8 cellular contexts compared by ENCODE assay signal in the genomic region with DNA sequence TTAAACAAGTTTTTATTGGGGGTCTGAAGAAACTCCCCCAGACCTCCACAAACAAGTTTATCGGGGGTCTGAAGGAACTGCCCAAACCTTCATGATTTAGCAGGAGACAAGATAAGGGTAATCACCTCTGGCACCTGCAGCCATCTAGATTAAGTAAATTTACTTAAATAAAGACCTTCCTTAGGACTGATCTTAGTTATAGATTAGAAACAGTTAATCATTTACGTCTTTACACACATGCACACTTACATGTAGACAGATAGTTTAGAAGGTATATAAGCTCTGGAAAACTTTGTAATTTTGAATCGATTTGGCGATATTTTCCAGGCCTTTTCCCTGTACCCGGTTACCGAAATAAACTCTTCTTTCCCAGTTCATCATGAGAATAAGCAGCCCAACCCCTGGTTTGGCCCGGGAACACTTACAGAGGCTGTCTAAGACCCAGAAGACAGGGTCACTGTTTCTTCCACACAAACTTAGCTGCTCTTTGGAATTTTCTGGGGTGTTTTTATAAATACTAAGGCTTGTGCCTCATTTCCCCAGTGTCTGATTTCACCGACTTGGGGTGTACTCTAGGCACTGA. TPM values are rescaled to one million over a fixed set of nuclear protein-coding genes. Genes with fewer than 3 reads are reported as not detected.
A peak's percentile ranks its signal among the peaks of the same experiment; 100 is the strongest.
DNase-seq lines count a peak whose midpoint lies in the region; ATAC-seq and TF ChIP-seq lines count a peak whose summit lies in the region.

No MANE protein-coding gene starts in this region.

- H3K79me2 ChIP-seq in H9 (ENCODE audit: insufficient read depth, low read length), result no peaks in the 10 kb centered on the region

- H2BK20ac ChIP-seq in H9 (ENCODE audit: low read depth, low read length, poor library complexity, severe bottlenecking), result no peak overlapping the region

- no CpG with 5 or more reads among the region's 8 CpGs for WGBS in H9 (ENCODE audit: extremely low coverage, insufficient read length, low lambda C conversion rate)

- peaks cover 4% of the 10 kb centered on the region for H3K23me2 ChIP-seq in H9 (ENCODE audit: insufficient read length, low read depth, low read length, poor library complexity, severe bottlenecking)

- H3K14ac ChIP-seq in H9 (ENCODE audit: insufficient read depth, low read length), result no peak overlapping the region

- no peak overlapping the region for H4K91ac ChIP-seq in H9 (ENCODE audit: insufficient read length, low read depth, low read length)

- no peak overlapping the region for H4K8ac ChIP-seq in H9 (replicated peaks; ENCODE audit: insufficient read length, low read depth, low read length)

- H3K9ac ChIP-seq in H9 (ENCODE audit: extremely low read depth, insufficient read length, low read length) (peak overlapping the region; percentile 61), skeletal muscle satellite cell (ENCODE audit: low read depth, low read length) (peak overlapping the region; percentile 66)

- no peak overlapping the region for H3K56ac ChIP-seq in H9 (ENCODE audit: insufficient read length, low read depth, low read length)

- POLR2A ChIA-PET in activated CD8-positive, alpha-beta T cell treated with anti-CD3 and anti-CD28 coated beads for 36 hours (lab: Charles Lee), result interaction anchor here (1.0 to 1.7 kb wide), 2 partner anchors 15 to 883 kb away, joined by 3 to 4 read pairs; no protein-coding TSS in a partner anchor

- H3T11ph ChIP-seq in H9 (ENCODE audit: low read length), result no peak overlapping the region

- H3K4me2 ChIP-seq in H9 (ENCODE audit: insufficient read depth, insufficient read length, low read length) (peak overlapping the region; percentile 75), skeletal muscle satellite cell (ENCODE audit: low read length) (peak overlapping the region; percentile 87)

- TF ChIP-seq CTCF in H9 (conservative IDR thresholded peaks at IDR 0.05), result no peak
- TF ChIP-seq CTCF in activated CD8-positive, alpha-beta T cell treated with anti-CD3 and anti-CD28 coated beads for 36 hours (IDR thresholded peaks at IDR 0.05), result no peak

- no peak overlapping the region for H2BK5ac ChIP-seq in H9 (ENCODE audit: insufficient read length, low read length)

- H3K36me3 ChIP-seq in skeletal muscle satellite cell (ENCODE audit: insufficient read depth, low read length), result no peaks in the 10 kb centered on the region

- H2AFZ ChIP-seq in H9 (ENCODE audit: low read length), result peak overlapping the region; percentile 80

- no peak for ATAC-seq in activated CD8-positive, alpha-beta T cell treated with anti-CD3 and anti-CD28 coated beads for 36 hours
- peak; percentile 5 for ATAC-seq in left ventricle myocardium superior

- no peak overlapping the region for H2BK15ac ChIP-seq in H9 (ENCODE audit: low read depth, low read length)

- H3K9me3 ChIP-seq in H9 (ENCODE audit: control insufficient read depth, low read depth, low read length) (no peaks in the 10 kb centered on the region), skeletal muscle satellite cell (replicated peaks; ENCODE audit: low read length) (peaks cover 5% of the 10 kb centered on the region)

- H3K18ac ChIP-seq in H9 (ENCODE audit: insufficient read length, low read depth, low read length), result peak overlapping the region; percentile 70

- H3K79me1 ChIP-seq in H9 (ENCODE audit: insufficient read depth, low read depth, low read length, poor library complexity, severe bottlenecking), result no peaks in the 10 kb centered on the region

- no peak for DNase-seq in H9
- DNase-seq in activated CD8-positive, alpha-beta T cell treated with anti-CD3 and anti-CD28 coated beads for 36 hours, result no peak
- DNase-seq in left ventricle myocardium superior, result no peak
- no peak for DNase-seq in MV-4-11 (lab: John Stamatoyannopoulos, UW)
- DNase-seq in NCI-H2107 (lab: John Stamatoyannopoulos, UW), result no peak
- no peak for DNase-seq in GM19238 (ENCODE audit: insufficient read length, low spot score)
- DNase-seq in activated CD4-positive, alpha-beta T cell treated with anti-CD3 and anti-CD28 coated beads for 1 hour, result no peak

- no peak overlapping the region for H3K23ac ChIP-seq in H9 (ENCODE audit: insufficient read length, low read depth, low read length)

- peak overlapping the region; percentile 88 for H3K4me3 ChIP-seq in skeletal muscle satellite cell (ENCODE audit: low read length)

- H2BK12ac ChIP-seq in H9 (ENCODE audit: insufficient read length, low read depth, low read length), result no peak overlapping the region

- H3K9me3 Mint-ChIP-seq in H9, result peaks cover 18 to 22% of the 10 kb centered on the region in 2 experiments
- peaks cover 3% of the 10 kb centered on the region for H3K9me3 Mint-ChIP-seq in activated CD8-positive, alpha-beta T cell treated with anti-CD3 and anti-CD28 coated beads for 36 hours

- H4K20me1 ChIP-seq in H9 (ENCODE audit: control insufficient read depth, insufficient read depth, insufficient read length), result no peaks in the 10 kb centered on the region

- H3K27ac ChIP-seq in H9 (ENCODE audit: insufficient read length, low read depth, low read length), result no peak overlapping the region

- no peak overlapping the region for H2AK5ac ChIP-seq in H9 (ENCODE audit: insufficient read length, low read length)

- no peak overlapping the region for H3K4ac ChIP-seq in H9 (ENCODE audit: low read depth, low read length)

- peaks cover 20% of the 10 kb centered on the region in 2 experiments for H3K4me1 Mint-ChIP-seq in H9
- H3K4me1 Mint-ChIP-seq in activated CD8-positive, alpha-beta T cell treated with anti-CD3 and anti-CD28 coated beads for 36 hours (ENCODE audit: low read depth), result peaks cover 4% of the 10 kb centered on the region

- peak overlapping the region; percentile 19 for H2BK120ac ChIP-seq in H9 (ENCODE audit: low read depth, low read length, poor library complexity, severe bottlenecking)

- peaks cover 4 to 25% (median 5%) of the 10 kb centered on the region in 3 experiments for H3K36me3 Mint-ChIP-seq in H9 (ENCODE audit: insufficient read depth in 1 of 3, low read depth in 3 of 3)
- H3K36me3 Mint-ChIP-seq in activated CD8-positive, alpha-beta T cell treated with anti-CD3 and anti-CD28 coated beads for 36 hours (ENCODE audit: low read depth), result peaks cover 10% of the 10 kb centered on the region

- H3K27me3 ChIP-seq in H9 (ENCODE audit: insufficient read depth, low read length), result no peaks in the 10 kb centered on the region
- no peaks in the 10 kb centered on the region for H3K27me3 ChIP-seq in skeletal muscle satellite cell (ENCODE audit: control insufficient read depth, insufficient read depth, low read length)

- H3K4me1 ChIP-seq in H9 (ENCODE audit: insufficient read depth, low read length) (no peaks in the 10 kb centered on the region), skeletal muscle satellite cell (ENCODE audit: control insufficient read depth, insufficient read depth, low read length) (peaks cover 9% of the 10 kb centered on the region)

- intact Hi-C loops in activated CD8-positive, alpha-beta T cell treated with anti-CD3 and anti-CD28 coated beads for 36 hours (cut with micrococcal nuclease), result no loop called here
- intact Hi-C loops in left ventricle myocardium superior (cut with micrococcal nuclease), result no loop called here

- H3K4me3 Mint-ChIP-seq in H9, result peak overlapping the region; percentile 87 to 90
- H3K4me3 Mint-ChIP-seq in activated CD8-positive, alpha-beta T cell treated with anti-CD3 and anti-CD28 coated beads for 36 hours, result peak overlapping the region; percentile 90

- no peak overlapping the region for H4K5ac ChIP-seq in H9 (ENCODE audit: insufficient read length, low read depth, low read length)

- CTCF ChIA-PET in activated CD8-positive, alpha-beta T cell treated with anti-CD3 and anti-CD28 coated beads for 36 hours (lab: Charles Lee), result interaction anchor here (4.9 kb wide), 1 partner anchor 17 kb away, joined by 35 read pairs; no protein-coding TSS in a partner anchor

- peak overlapping the region; percentile 59 to 96 (median 96); a peak in 5 of 7 replicates for H3K27ac Mint-ChIP-seq in H9
- H3K27ac Mint-ChIP-seq in activated CD8-positive, alpha-beta T cell treated with anti-CD3 and anti-CD28 coated beads for 36 hours, result peak overlapping the region; percentile 91

- H3K27me3 Mint-ChIP-seq in H9 (ENCODE audit: low read depth), result peaks cover 2% of the 10 kb centered on the region; the same call in 1 of the 2 replicates
- peaks cover 6% of the 10 kb centered on the region for H3K27me3 Mint-ChIP-seq in activated CD8-positive, alpha-beta T cell treated with anti-CD3 and anti-CD28 coated beads for 36 hours

RNA-seq across cellular contexts. Expression of a gene that starts 0.6 kb away (rescaled TPM):
- total RNA-seq in H9 (2021) (20.2 and 20.6 TPM in 2 replicates), left ventricle myocardium superior (0.20 TPM)
- total RNA-seq in activated CD8-positive, alpha-beta T cell treated with anti-CD3 and anti-CD28 coated beads for 36 hours, result 10 to 100 TPM; 29.4 to 32.2 TPM
- 14.2 TPM in 2 replicates for total RNA-seq in skeletal muscle satellite cell (2012; rRNA removed)

Comparison
In these comparisons a context has a peak if more than half of its experiments do, and no peak if none do; other contexts are left out.
1. RNA of a gene that starts 0.6 kb away (total RNA-seq): 29.4 to 32.2 TPM in activated CD8-positive, alpha-beta T cell treated with anti-CD3 and anti-CD28 coated beads for 36 hours and 20.2 to 20.6 TPM in H9; 0.20 TPM in left ventricle myocardium superior (single experiment); every median in the first group is over 10 times any median in the second.